8 cellular contexts compared by ENCODE assay signal in genomic region chr16:4846901-4847773, GRCh38. TPM values are rescaled to one million over a fixed set of nuclear protein-coding genes. Genes with fewer than 3 reads are reported as not detected.
A peak's percentile ranks its signal among the peaks of the same experiment; 100 is the strongest.
DNase-seq lines count a peak whose midpoint lies in the region; ATAC-seq and TF ChIP-seq lines count a peak whose summit lies in the region.

Gene GLYR1 (minus strand): TSS chr16:4847288. CDS start chr16:4847265, 23 bp downstream.
Gene UBN1 (plus strand): TSS chr16:4847481. CDS start chr16:4852918, 5,437 bp downstream.

- TF ChIP-seq CTCF in CD8-positive, alpha-beta T cell (IDR thresholded peaks at IDR 0.05) = no peak

- peak; percentile 98 to 100 (median 100) for DNase-seq in CD8-positive, alpha-beta T cell
- DNase-seq in HS-27A (ENCODE audit: low read depth) (peak; percentile 86), NK-92 (lab: John Stamatoyannopoulos, UW; ENCODE audit: unreplicated experiment) (peak; percentile 97), lung microvascular endothelial cell (ENCODE audit: low read depth in 2 of 2) (peak; percentile 98 to 99)
- peak; percentile 100 for DNase-seq in activated CD8-positive, alpha-beta memory T cell treated with anti-CD3 and anti-CD28 coated beads for 24 hours
- peak; percentile 99 for DNase-seq in effector CD8-positive, alpha-beta T cell (lab: John Stamatoyannopoulos, UW)
- DNase-seq in stimulated activated CD4-positive, alpha-beta T cell treated with anti-CD3 and anti-CD28 coated beads, TNF-alpha, amount 100 ng/mL, for 48 hours (ENCODE audit: low read depth in 3 of 3) = peak; percentile 99 to 100 (median 100)

- peaks cover 36% of the 10 kb centered on the region for H3K36me3 Mint-ChIP-seq in CD8-positive, alpha-beta T cell

- no peaks in the 10 kb centered on the region for H3K9me3 ChIP-seq in CD8-positive, alpha-beta T cell (ENCODE audit: low read length)

- H3K4me3 ChIP-seq in CD8-positive, alpha-beta T cell (ENCODE audit: low read depth, low read length) = peak within 1 kb of the TSS; percentile 79

- H3K27me3 ChIP-seq in CD8-positive, alpha-beta T cell (ENCODE audit: insufficient read depth, low read length) = no peaks in the 10 kb centered on the region

- CTCF ChIA-PET in CD8-positive, alpha-beta T cell (lab: Charles Lee) = interaction anchor here (0.9 to 1.1 kb wide), 2 partner anchors 23 to 27 kb away, joined by 3 read pairs; no protein-coding TSS in a partner anchor

- H3K27ac Mint-ChIP-seq in CD8-positive, alpha-beta T cell = peak within 1 kb of the TSS; percentile 96

- no peaks in the 10 kb centered on the region for H3K27me3 Mint-ChIP-seq in CD8-positive, alpha-beta T cell (ENCODE audit: low read depth)

- peak within 1 kb of the TSS; percentile 95 for H3K27ac ChIP-seq in CD8-positive, alpha-beta T cell (ENCODE audit: low read depth, low read length)

- peaks cover 38% of the 10 kb centered on the region for H3K4me1 ChIP-seq in CD8-positive, alpha-beta T cell (ENCODE audit: insufficient read depth, low read length)

- H3K36me3 ChIP-seq in CD8-positive, alpha-beta T cell (ENCODE audit: insufficient read depth, low read length) = peaks cover 26% of the 10 kb centered on the region

- H3K9me3 Mint-ChIP-seq in CD8-positive, alpha-beta T cell = no peaks in the 10 kb centered on the region

- H3K4me1 Mint-ChIP-seq in CD8-positive, alpha-beta T cell (ENCODE audit: low read depth) = peaks cover 60% of the 10 kb centered on the region

- peak within 1 kb of the TSS; percentile 91 for H3K4me3 Mint-ChIP-seq in CD8-positive, alpha-beta T cell

- peak; percentile 91 for ATAC-seq in CD8-positive, alpha-beta T cell
- peak; percentile 81 for ATAC-seq in GM19467 (IDR thresholded peaks at IDR 0.05; ENCODE audit: unreplicated experiment)

- intact Hi-C loops in CD8-positive, alpha-beta T cell (cut with DNase I, micrococcal nuclease) = loop anchor here (1.0 to 5.0 kb wide), 12 partner anchors 33 to 1965 kb away; partner anchors contain the start of genes ALG1 (in 2 of the 2), ANKS3 (in 2 of the 2), DNAAF8 (in 2 of the 2) and EEF2KMT (in 2 of the 2)

- POLR2A ChIA-PET in CD8-positive, alpha-beta T cell (lab: Charles Lee) = interaction anchor here (1.4 kb wide), 1 partner anchor 113 kb away, joined by 5 read pairs; the partner anchor contains the start of genes ANKS3 and DNAAF8

RNA-seq across cellular contexts. Expression of gene GLYR1, which starts in this region (rescaled TPM):
- 10 to 100 TPM; 71.8 to 76.7 TPM for total RNA-seq in CD8-positive, alpha-beta T cell
- 36.4 and 47.8 TPM in 2 replicates for total RNA-seq in lung microvascular endothelial cell

RNA-seq across cellular contexts. Expression of gene UBN1, which starts in this region (rescaled TPM):
- total RNA-seq in CD8-positive, alpha-beta T cell = 10 to 100 TPM; 57.1 to 65.3 TPM
- total RNA-seq in lung microvascular endothelial cell = 16.3 and 23.8 TPM in 2 replicates

Comparison
In these comparisons a context has a peak if more than half of its experiments do, and no peak if none do; other contexts are left out.
1. Peak in every context shown above with its lines: DNase-seq, ATAC-seq, H3K4me3 ChIP-seq and H3K27ac ChIP-seq.